ENCODE assay signal across 1 cellular context in genomic region chr11:65427691-65428577, GRCh38.
TF ChIP-seq lines count a peak whose summit lies in the region.

No MANE protein-coding gene starts in this region.

TF ChIP-seq in IMR-90, 13 proteins besides CTCF, POLR2A, EP300 and RAD21 (continued from another document):
- TF ChIP-seq FOS (IDR thresholded peaks at IDR 0.05; ENCODE audit: low read depth, low read length) (no peak), ELK1 (IDR thresholded peaks at IDR 0.05; ENCODE audit: borderline replicate concordance, low read depth, low read length) (no peak), MAFK (IDR thresholded peaks at IDR 0.05; ENCODE audit: low read depth, low read length) (no peak), NFE2L2 (IDR thresholded peaks at IDR 0.05; ENCODE audit: low read depth, low read length) (no peak), SMC3 (IDR thresholded peaks at IDR 0.05; ENCODE audit: low read depth, low read length) (0 out of 2 replicates have a peak, but pooled peaks have one; percentile 6), RCOR1 (IDR thresholded peaks at IDR 0.05; ENCODE audit: insufficient replicate concordance, low read length) (no peak)
